13 cellular contexts compared by ENCODE assay signal in the genomic region with DNA sequence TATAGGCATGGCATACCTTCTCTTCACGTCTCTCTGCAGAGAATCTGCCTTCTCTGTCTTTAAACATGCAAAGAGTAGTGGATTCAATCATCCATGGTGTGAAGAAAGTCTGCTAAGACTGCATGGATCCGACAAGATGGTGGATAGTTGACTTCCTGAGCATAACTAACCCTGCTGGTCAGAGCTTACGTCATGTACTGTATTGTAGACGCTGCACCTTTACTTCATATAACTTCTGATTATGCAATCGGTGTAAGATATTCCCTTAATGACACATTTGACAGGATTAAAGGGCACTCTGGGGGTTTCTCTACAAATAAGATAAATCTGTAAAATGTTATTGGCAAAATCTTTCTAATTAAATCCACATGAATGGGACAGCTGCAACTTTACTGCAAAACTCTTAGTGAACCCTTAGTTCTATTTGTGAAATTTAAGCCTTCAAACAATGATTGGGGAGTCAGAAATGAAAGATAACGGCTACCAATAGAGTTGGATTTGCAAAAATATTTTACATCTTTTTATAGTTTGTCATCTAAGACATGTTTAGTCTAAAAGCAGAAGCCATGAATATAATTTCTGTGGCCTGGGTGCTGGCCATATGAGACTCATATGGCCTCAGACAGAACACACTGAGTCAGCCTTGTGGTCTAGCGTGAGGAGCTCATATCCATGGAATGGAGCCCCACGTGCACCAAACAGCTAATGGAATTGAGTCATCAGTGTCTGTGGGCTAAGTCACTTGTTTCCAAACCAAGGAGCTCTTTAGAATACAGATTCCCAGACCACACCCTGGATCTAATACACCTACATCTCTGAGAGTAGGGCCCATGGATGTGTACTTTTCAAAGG.
DNase-seq lines count a peak whose midpoint lies in the region; ATAC-seq and TF ChIP-seq lines count a peak whose summit lies in the region.
"Had no signal": no experiment of that assay in that cellular context is flagged by ENCODE, and none has a peak within 500 bp of the region (broad histone marks: within the 10 kb centered on the region; RNA-seq: fewer than 3 reads in every experiment).

No MANE protein-coding gene starts in this region.

- WGBS in IMR-90 (ENCODE audit: extremely low coverage in 2 of 2, insufficient read length in 1 of 2), 2 experiments: no CpG with 5 or more reads among the region's 8 CpGs

- H3K36me3 ChIP-seq in IMR-90 (ENCODE audit: control insufficient read depth, insufficient read depth, low read length) (no peaks in the 10 kb centered on the region), kidney epithelial cell (ENCODE audit: control insufficient read depth, insufficient read depth, low read length) (no peaks in the 10 kb centered on the region)

- H4K91ac ChIP-seq in IMR-90 (ENCODE audit: insufficient read depth, low read depth, low read length): peak overlapping the region; percentile 98

- H3K9me1 ChIP-seq in IMR-90 (ENCODE audit: insufficient read depth, low read length): peaks cover 9% of the 10 kb centered on the region

- peak overlapping the region; percentile 98 for H3K14ac ChIP-seq in IMR-90 (replicated peaks; ENCODE audit: low read depth, low read length)

- intact Hi-C loops in IMR-90 (cut with micrococcal nuclease): loop anchor here (1.0 to 5.0 kb wide), 4 partner anchors 149 to 445 kb away; a partner anchor contains a TSS

- in situ Hi-C loops in IMR-90 (cut with MboI; ENCODE audit: low sequenced_read_pairs): loop anchor here (5.0 kb wide), 1 partner anchor 255 kb away; no protein-coding TSS in a partner anchor

- no peak overlapping the region for H3K9ac ChIP-seq in IMR-90 (ENCODE audit: low read depth, low read length)

- no peaks in the 10 kb centered on the region for H3K27me3 ChIP-seq in IMR-90 (ENCODE audit: control insufficient read depth, insufficient read depth, low read length)
- H3K27me3 ChIP-seq in kidney epithelial cell (ENCODE audit: control insufficient read depth, insufficient read depth, low read length): no peaks in the 10 kb centered on the region

- H3K79me1 ChIP-seq in IMR-90 (ENCODE audit: low read depth in 1 of 2, low read length in 2 of 2): no peaks in the 10 kb centered on the region

- peak overlapping the region; percentile 98 for H3K4ac ChIP-seq in IMR-90 (ENCODE audit: low read depth, low read length)

- peak overlapping the region; percentile 93 for H2AK5ac ChIP-seq in IMR-90 (ENCODE audit: low read depth, low read length)

- no peak overlapping the region for H2AFZ ChIP-seq in IMR-90 (replicated peaks; ENCODE audit: low read length, poor library complexity)

- no TSS peak for BruUV-seq in IMR-90 (replicated peaks; lab: Mats Ljungman, UMichigan)

- no peak for TF ChIP-seq CTCF in AG09309 (IDR thresholded peaks at IDR 0.05; ENCODE audit: control insufficient read depth, insufficient read depth, low read depth, low read length, missing control alignments)
- no peak for TF ChIP-seq CTCF in IMR-90 (conservative IDR thresholded peaks at IDR 0.05; ENCODE audit: low read depth, low read length)
- no peak for TF ChIP-seq CTCF in kidney epithelial cell (IDR thresholded peaks at IDR 0.05; ENCODE audit: insufficient read depth, low read length, poor library complexity, severe bottlenecking)

- TF ChIP-seq POLR2A in IMR-90 (IDR thresholded peaks at IDR 0.05; ENCODE audit: low read depth, low read length): no peak

- H2BK5ac ChIP-seq in IMR-90 (ENCODE audit: low read depth, low read length, poor library complexity, severe bottlenecking): peak overlapping the region; percentile 100

- peak; percentile 87 for ATAC-seq in IMR-90 (ENCODE audit: low read depth)
- ATAC-seq in GM21786 (IDR thresholded peaks at IDR 0.05; ENCODE audit: unreplicated experiment): no peak
- ATAC-seq: activated T-cell treated with anti-CD3 and anti-CD28 coated beads, Interleukin-2, amount 50 U/mL, for 4 hours had no signal

- no peaks in the 10 kb centered on the region for H3K9me3 ChIP-seq in IMR-90 (ENCODE audit: control insufficient read depth, insufficient read depth, low read length)
- H3K9me3 ChIP-seq: Caco-2 had no signal

- dilution Hi-C loops in IMR-90 (cut with HindIII; ENCODE audit: low sequenced_read_pairs, unreplicated experiment): no loop called here

- CTCF ChIA-PET in IMR-90 (lab: Yijun Ruan, JAX): interaction anchor here (0.6 to 1.8 kb wide), 4 partner anchors 27 to 474 kb away, joined by 3 to 4 read pairs (median 3); no protein-coding TSS in a partner anchor

- peak overlapping the region; percentile 88 for H4K5ac ChIP-seq in IMR-90 (ENCODE audit: low read depth, low read length)

- peak overlapping the region; percentile 35 for H2AK9ac ChIP-seq in IMR-90 (replicated peaks; ENCODE audit: low read depth, low read length, poor library complexity)

- no peaks in the 10 kb centered on the region for H4K20me1 ChIP-seq in IMR-90 (ENCODE audit: insufficient read depth, low read length)

- H3K4me2 ChIP-seq in IMR-90 (ENCODE audit: low read depth, low read length): peak overlapping the region; percentile 19; the same call in 1 of the 2 replicates

- peak overlapping the region; percentile 100 for H2BK120ac ChIP-seq in IMR-90 (ENCODE audit: low read depth, low read length)

- H3K4me3 ChIP-seq in AG09309 (ENCODE audit: control insufficient read depth, low read depth, low read length): no peak overlapping the region
- H3K4me3 ChIP-seq in IMR-90 (ENCODE audit: insufficient read depth, low read depth, low read length): no peak overlapping the region
- no peak overlapping the region for H3K4me3 ChIP-seq in kidney epithelial cell (ENCODE audit: low read depth, low read length)
- H3K4me3 ChIP-seq: SK-N-MC had no signal

- H3K27ac ChIP-seq in IMR-90 (ENCODE audit: insufficient read depth, low read length): peak overlapping the region; percentile 72
- H3K27ac ChIP-seq: SK-N-MC had no signal

- peak overlapping the region; percentile 95 for H3K23ac ChIP-seq in IMR-90 (ENCODE audit: low read depth, low read length)

- H2BK15ac ChIP-seq in IMR-90 (ENCODE audit: low read depth, low read length): peak overlapping the region; percentile 95; the same call in 2 of the 3 replicates

- peak; percentile 100 for DNase-seq in AG09309 (ENCODE audit: low read depth)
- DNase-seq in IMR-90: peak; percentile 100
- peak; percentile 96 for DNase-seq in amniotic stem cell (lab: John Stamatoyannopoulos, UW)
- DNase-seq in kidney epithelial cell (ENCODE audit: low read depth): peak; percentile 94
- DNase-seq in stimulated activated naive CD4-positive, alpha-beta T cell treated with Interleukin-2 at 50 U/mL for 16 hours (lab: John Stamatoyannopoulos, UW): no peak
- no peak for DNase-seq in T-helper 2 cell
- no peak for DNase-seq in GM19238 (ENCODE audit: insufficient read length, low spot score)
- DNase-seq: activated T-cell treated with anti-CD3 and anti-CD28 coated beads, Interleukin-2, amount 50 U/mL, for 4 hours; Caco-2; NCI-H1417; stimulated activated CD4-positive, alpha-beta T cell treated with anti-CD3 and anti-CD28 coated beads, Interleukin-4, amount 100 ng/mL, for 4 hours had no signal

- peaks cover 15% of the 10 kb centered on the region for H3K4me1 ChIP-seq in IMR-90 (ENCODE audit: control insufficient read depth, insufficient read depth, low read length)
- H3K4me1 ChIP-seq: Caco-2 had no signal

- H3K56ac ChIP-seq in IMR-90 (ENCODE audit: extremely low read depth, insufficient read depth, low read length): peak overlapping the region; percentile 90; the same call in 1 of the 2 replicates

- H2BK20ac ChIP-seq in IMR-90 (ENCODE audit: low read depth, low read length): peak overlapping the region; percentile 99

- POLR2A ChIA-PET in IMR-90 (lab: Charles Lee; ENCODE audit: unreplicated experiment): interaction anchor here (1.1 kb wide), 1 partner anchor 240 kb away, joined by 5 read pairs; no protein-coding TSS in a partner anchor

- peak overlapping the region; percentile 94 for H3K18ac ChIP-seq in IMR-90 (ENCODE audit: low read depth, low read length)

- 0 out of 2 replicates have a peak, but pooled peaks have one; percentile 7 for TF ChIP-seq RAD21 in IMR-90 (IDR thresholded peaks at IDR 0.05; ENCODE audit: low read length)

- H4K8ac ChIP-seq in IMR-90 (ENCODE audit: low read depth in 2 of 2, low read length in 2 of 2): peak overlapping the region; percentile 95 to 96

TF ChIP-seq in IMR-90, 13 proteins besides CTCF, POLR2A, EP300 and RAD21 (continues in another document):
- TF ChIP-seq, protein P1, sequence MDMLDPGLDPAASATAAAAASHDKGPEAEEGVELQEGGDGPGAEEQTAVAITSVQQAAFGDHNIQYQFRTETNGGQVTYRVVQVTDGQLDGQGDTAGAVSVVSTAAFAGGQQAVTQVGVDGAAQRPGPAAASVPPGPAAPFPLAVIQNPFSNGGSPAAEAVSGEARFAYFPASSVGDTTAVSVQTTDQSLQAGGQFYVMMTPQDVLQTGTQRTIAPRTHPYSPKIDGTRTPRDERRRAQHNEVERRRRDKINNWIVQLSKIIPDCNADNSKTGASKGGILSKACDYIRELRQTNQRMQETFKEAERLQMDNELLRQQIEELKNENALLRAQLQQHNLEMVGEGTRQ (IDR thresholded peaks at IDR 0.05; ENCODE audit: low read depth, low read length): peak; percentile 93
- TF ChIP-seq MXI1 (IDR thresholded peaks at IDR 0.05; ENCODE audit: borderline replicate concordance, low read depth, low read length) (peak; percentile 48; the same call in 1 of the 2 replicates), MAZ (IDR thresholded peaks at IDR 0.05; ENCODE audit: borderline replicate concordance, low read depth, low read length) (peak; percentile 38; the same call in 1 of the 2 replicates), RFX5 (IDR thresholded peaks at IDR 0.05; ENCODE audit: low read depth, low read length) (peak; percentile 72), SMC3 (IDR thresholded peaks at IDR 0.05; ENCODE audit: low read depth, low read length) (no peak; the same call in 1 of the 2 replicates), CHD1 (IDR thresholded peaks at IDR 0.05; ENCODE audit: low read depth, low read length) (no peak), CEBPB (IDR thresholded peaks at IDR 0.05; ENCODE audit: low read depth, low read length) (peak; percentile 97), BHLHE40 (IDR thresholded peaks at IDR 0.05; ENCODE audit: low read depth, low read length) (peak; percentile 100), NFE2L2 (IDR thresholded peaks at IDR 0.05; ENCODE audit: low read depth, low read length) (peak; percentile 57; the same call in 1 of the 2 replicates), RCOR1 (IDR thresholded peaks at IDR 0.05; ENCODE audit: insufficient replicate concordance, low read length) (peak; percentile 8)
- TF ChIP-seq, protein P2, sequence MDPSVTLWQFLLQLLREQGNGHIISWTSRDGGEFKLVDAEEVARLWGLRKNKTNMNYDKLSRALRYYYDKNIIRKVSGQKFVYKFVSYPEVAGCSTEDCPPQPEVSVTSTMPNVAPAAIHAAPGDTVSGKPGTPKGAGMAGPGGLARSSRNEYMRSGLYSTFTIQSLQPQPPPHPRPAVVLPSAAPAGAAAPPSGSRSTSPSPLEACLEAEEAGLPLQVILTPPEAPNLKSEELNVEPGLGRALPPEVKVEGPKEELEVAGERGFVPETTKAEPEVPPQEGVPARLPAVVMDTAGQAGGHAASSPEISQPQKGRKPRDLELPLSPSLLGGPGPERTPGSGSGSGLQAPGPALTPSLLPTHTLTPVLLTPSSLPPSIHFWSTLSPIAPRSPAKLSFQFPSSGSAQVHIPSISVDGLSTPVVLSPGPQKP (IDR thresholded peaks at IDR 0.05; ENCODE audit: borderline replicate concordance, low read depth, low read length): no peak

Comparison
In these comparisons a context has a peak if more than half of its experiments do, and no peak if none do; other contexts are left out.
1. DNase-seq: peak in AG09309 (single experiment), IMR-90 (single experiment), amniotic stem cell (single experiment) and kidney epithelial cell (single experiment); none in stimulated activated naive CD4-positive, alpha-beta T cell treated with Interleukin-2 at 50 U/mL for 16 hours (single experiment), T-helper 2 cell (0 of 5) and GM19238 (single experiment).